In the genomic region with DNA sequence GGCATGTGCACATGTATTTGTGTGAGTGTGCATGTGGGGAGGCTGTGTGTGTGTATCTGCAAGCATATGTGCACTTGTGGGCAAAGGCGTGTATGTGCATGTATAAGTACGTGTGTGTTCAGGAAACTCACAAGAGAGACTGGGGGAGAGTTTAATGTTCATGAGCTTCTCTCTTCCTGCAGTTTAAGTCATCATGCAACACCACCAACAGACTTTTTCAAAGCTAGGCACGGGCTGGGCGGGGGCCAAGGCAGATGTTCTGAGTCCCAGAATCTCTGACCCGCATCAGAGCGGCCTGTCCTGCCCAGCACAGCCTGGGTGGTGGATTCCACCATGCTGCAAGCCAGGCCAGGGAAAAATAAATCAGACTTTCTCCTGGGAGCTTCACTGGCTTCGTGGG, we compare ENCODE assay signal across 10 cellular contexts.
DNase-seq lines count a peak whose midpoint lies in the region; ATAC-seq, FAIRE-seq and TF ChIP-seq lines count a peak whose summit lies in the region.
"Had no signal": no experiment of that assay in that cellular context is flagged by ENCODE, and none has a peak within 500 bp of the region (broad histone marks: within the 10 kb centered on the region; RNA-seq: fewer than 3 reads in every experiment).

No MANE protein-coding gene starts in this region.

- TF ChIP-seq RAD21 in HepG2 (CRISPR knock-in tag; IDR thresholded peaks at IDR 0.05): no peak
- no peak for TF ChIP-seq RAD21 in K562 (CRISPR knock-in tag; conservative IDR thresholded peaks at IDR 0.05 in 1 of 2, IDR thresholded peaks at IDR 0.05 in 1 of 2)

- no peak for TF ChIP-seq CTCF in HepG2 (CRISPR knock-in tag; IDR thresholded peaks at IDR 0.05)
- TF ChIP-seq CTCF in right lobe of liver (IDR thresholded peaks at IDR 0.05): no peak
- TF ChIP-seq CTCF in K562 (IDR thresholded peaks at IDR 0.05 in 2 of 3, conservative IDR thresholded peaks at IDR 0.05 in 1 of 3; ENCODE audit: insufficient read depth in 2 of 3, low read depth in 1 of 3, low read length in 3 of 3): no peak
- no peak for TF ChIP-seq CTCF in uterus (IDR thresholded peaks at IDR 0.05)

- H3K4me2 ChIP-seq in HepG2 (ENCODE audit: low read depth, low read length): peak overlapping the region; percentile 69; the same call in 1 of the 2 replicates
- H3K4me2 ChIP-seq in K562 (ENCODE audit: insufficient read depth, low read length): no peak overlapping the region

- H3K9me3 Mint-ChIP-seq in memory B cell: no peaks in the 10 kb centered on the region

- FAIRE-seq in HepG2 (lab: Jason Lieb, UNC) (no peak), K562 (lab: Jason Lieb, UNC) (no peak)

- intact Hi-C loops in HepG2 (cut with micrococcal nuclease; ENCODE audit: unreplicated experiment) (loop anchor here (5.0 kb wide), 1 partner anchor 103 kb away; no protein-coding TSS in a partner anchor), right lobe of liver (cut with DNase I) (no loop called here), K562 (cut with micrococcal nuclease) (loop anchor here (1.0 kb wide), 1 partner anchor 32 kb away; no protein-coding TSS in a partner anchor), uterus (cut with DNase I; ENCODE audit: low total_unique reads) (no loop called here)

- peaks cover 2% of the 10 kb centered on the region for H3K27me3 Mint-ChIP-seq in memory B cell

- CTCF ChIA-PET in HepG2 (lab: Yijun Ruan, JAX; ENCODE audit: low intra/inter-chr PET ratio, low total read pairs) (interaction anchor here (1.6 kb wide), 1 partner anchor 31 kb away, joined by 7 read pairs; no protein-coding TSS in a partner anchor), K562 (lab: Yijun Ruan, JAX; ENCODE audit: low intra/inter-chr PET ratio) (no interaction called here)

- H2AFZ ChIP-seq in HepG2 (ENCODE audit: low read length) (no peak overlapping the region), K562 (ENCODE audit: low read depth, low read length) (peak overlapping the region; percentile 44; the same call in 1 of the 2 replicates)

- no peak overlapping the region for H3K27ac Mint-ChIP-seq in memory B cell

- peaks cover 4% of the 10 kb centered on the region for H3K9me1 ChIP-seq in K562 (ENCODE audit: control insufficient read depth, insufficient read depth, low read length)

- no peaks in the 10 kb centered on the region for H3K36me3 Mint-ChIP-seq in memory B cell

- DNase-seq in HepG2 (ENCODE audit: low spot score) (no peak), right lobe of liver (no peak), K562 (ENCODE audit: extremely low read depth in 1 of 4, low spot score in 3 of 4) (no peak), memory B cell (ENCODE audit: low spot score in 2 of 2) (no peak), uterus (peak in 1 of 2 donors; percentile 55), NCI-H2196 treated with DMSO at 0.1 percent for 48 hours (lab: John Stamatoyannopoulos, UW; ENCODE audit: unreplicated experiment) (no peak), kidney tubule cell (ENCODE audit: low spot score) (no peak)
- DNase-seq: NCI-H2029 treated with DMSO at 0.1 percent for 48 hours, SIG-M5 had no signal

- H3K9ac ChIP-seq in HepG2 (ENCODE audit: insufficient read depth, low read depth, low read length) (peak overlapping the region; percentile 29; the same call in 1 of the 2 replicates), K562 (ENCODE audit: insufficient read depth in 1 of 2, low read depth in 2 of 2, low read length in 2 of 2) (0 out of 4 replicates have a peak overlapping the region, but pooled peaks of 1 of the 2 experiments have one; percentile 76)

- BruUV-seq in HepG2 (replicated peaks; lab: Mats Ljungman, UMichigan) (no TSS peak), K562 (replicated peaks; lab: Mats Ljungman, UMichigan) (no TSS peak)

- no peaks in the 10 kb centered on the region for H3K79me2 ChIP-seq in HepG2 (ENCODE audit: insufficient read depth, low read length)
- no peaks in the 10 kb centered on the region for H3K79me2 ChIP-seq in K562 (ENCODE audit: control insufficient read depth, insufficient read depth, low read length)

- H3K9me3 ChIP-seq in HepG2 (ENCODE audit: low read length) (no peaks in the 10 kb centered on the region), right lobe of liver (no peaks in the 10 kb centered on the region), K562 (replicated peaks; ENCODE audit: control insufficient read depth, insufficient read depth, low read depth, low read length) (no peaks in the 10 kb centered on the region), uterus (no peaks in the 10 kb centered on the region)

- TF ChIP-seq EP300 in HepG2 (IDR thresholded peaks at IDR 0.05; ENCODE audit: low read depth in 2 of 2, low read length in 2 of 2): no peak
- no peak for TF ChIP-seq EP300 in HepG2 (CRISPR knock-in tag; IDR thresholded peaks at IDR 0.05; ENCODE audit: borderline replicate concordance)
- TF ChIP-seq EP300 in K562 (IDR thresholded peaks at IDR 0.05; ENCODE audit: low read length): no peak

- TF ChIP-seq POLR2A in HepG2 (IDR thresholded peaks at IDR 0.05; ENCODE audit: insufficient read depth in 1 of 2, low read depth in 2 of 2, low read length in 2 of 2) (no peak), right lobe of liver (IDR thresholded peaks at IDR 0.05) (no peak), K562 (conservative IDR thresholded peaks at IDR 0.05) (no peak), uterus (IDR thresholded peaks at IDR 0.05) (no peak)

- H3K4me3 ChIP-seq in HepG2 (replicated peaks in 1 of 3; ENCODE audit: insufficient read depth in 1 of 3, low read depth in 2 of 3, low read length in 3 of 3): no peak overlapping the region
- no peak overlapping the region for H3K4me3 ChIP-seq in right lobe of liver
- no peak overlapping the region for H3K4me3 ChIP-seq in K562
- no peak overlapping the region for H3K4me3 ChIP-seq in uterus

- POLR2A ChIA-PET in HepG2 (lab: Yijun Ruan, JAX): interaction anchor here (0.6 to 1.9 kb wide), 6 partner anchors 12 to 158 kb away, joined by 3 to 11 read pairs (median 6); partner anchors contain the start of genes MPHOSPH9 and MTRFR
- POLR2A ChIA-PET in K562 (lab: Yijun Ruan, JAX): interaction anchor here (0.5 to 1.4 kb wide), 8 partner anchors 14 to 158 kb away, joined by 3 to 5 read pairs (median 3); partner anchors contain the start of genes MPHOSPH9 and MTRFR

- peaks cover 69% of the 10 kb centered on the region for H3K4me1 ChIP-seq in HepG2 (ENCODE audit: insufficient read depth, low read length)
- H3K4me1 ChIP-seq in right lobe of liver: peaks cover 6 to 34% (median 22%) of the 10 kb centered on the region in 4 donors
- peaks cover 13 to 26% of the 10 kb centered on the region in 2 experiments; a peak in 4 of 5 replicates for H3K4me1 ChIP-seq in K562 (replicated peaks in 1 of 2; ENCODE audit: control insufficient read depth in 2 of 2, insufficient read depth in 2 of 2, low read length in 2 of 2)
- peaks cover 0 to 11% of the 10 kb centered on the region in 2 donors for H3K4me1 ChIP-seq in uterus

- 100% methylated on average over 4 of the region's 7 CpGs for WGBS in HepG2 (ENCODE audit: low lambda C conversion rate)
- WGBS in right lobe of liver (ENCODE audit: insufficient coverage, low coverage, low lambda C conversion rate, missing lambda C conversion rate): 71% methylated on average over 3 of the region's 7 CpGs
- WGBS in K562 (ENCODE audit: insufficient coverage, low coverage, missing lambda C conversion rate): 76% methylated on average over 7 of the region's 7 CpGs

- H3K4me3 Mint-ChIP-seq in memory B cell: peak overlapping the region; percentile 8

- no peaks in the 10 kb centered on the region for H3K27me3 ChIP-seq in HepG2 (ENCODE audit: control insufficient read depth in 1 of 2, insufficient read depth in 2 of 2, low read length in 2 of 2)
- H3K27me3 ChIP-seq in right lobe of liver: no peaks in the 10 kb centered on the region
- no peaks in the 10 kb centered on the region for H3K27me3 ChIP-seq in K562 (ENCODE audit: control insufficient read depth in 2 of 2, insufficient read depth in 2 of 2, low read length in 2 of 2)
- H3K27me3 ChIP-seq in uterus: no peaks in the 10 kb centered on the region

- H3K4me1 Mint-ChIP-seq in memory B cell: peaks cover 37% of the 10 kb centered on the region

- ATAC-seq in HepG2 (peak; percentile 8; the same call in 2 of the 3 replicates), right lobe of liver (no peak), K562 (no peak), memory B cell (ENCODE audit: low read depth) (no peak), HG03108 (IDR thresholded peaks at IDR 0.05; ENCODE audit: unreplicated experiment) (no peak)

- in situ Hi-C loops in HepG2 (cut with HindIII; ENCODE audit: extremely low pct_ligation_motif_present, low pct_unique_long_range_greater_than_20kb) (no loop called here), K562 (cut with MboI) (no loop called here)

- H3K27ac ChIP-seq in HepG2 (ENCODE audit: extremely low read length, insufficient read depth, low read length): peak overlapping the region; percentile 43
- H3K27ac ChIP-seq in right lobe of liver: no peak overlapping the region
- H3K27ac ChIP-seq in K562 (ENCODE audit: extremely low read depth, low read depth, low read length): no peak overlapping the region
- H3K27ac ChIP-seq in uterus: peak overlapping the region; percentile 59 to 66

- H3K36me3 ChIP-seq in HepG2 (replicated peaks in 1 of 2; ENCODE audit: control insufficient read depth in 1 of 2, insufficient read depth in 2 of 2, low read length in 2 of 2) (peaks cover 0 to 2% of the 10 kb centered on the region in 2 experiments; a peak in 1 of 5 replicates), right lobe of liver (no peaks in the 10 kb centered on the region), K562 (ENCODE audit: control insufficient read depth, insufficient read depth, low read length) (no peaks in the 10 kb centered on the region; the same call in 2 of the 3 replicates), uterus (no peaks in the 10 kb centered on the region)

- no peaks in the 10 kb centered on the region for H4K20me1 ChIP-seq in HepG2 (ENCODE audit: insufficient read depth, low read length)
- peaks cover 9% of the 10 kb centered on the region; the same call in 1 of the 2 replicates for H4K20me1 ChIP-seq in K562 (replicated peaks; ENCODE audit: control insufficient read depth, insufficient read depth, low read length)

TF ChIP-seq in K562, 482 proteins besides CTCF, POLR2A, EP300 and RAD21 (continues in another document):
- no peak for TF ChIP-seq NR2C2 (CRISPR knock-in tag; IDR thresholded peaks at IDR 0.05)
- TF ChIP-seq NR2C2 (tag; IDR thresholded peaks at IDR 0.05): no peak
- no peak for TF ChIP-seq NCOA1 (IDR thresholded peaks at IDR 0.05; ENCODE audit: low read depth)
- TF ChIP-seq, protein P1, sequence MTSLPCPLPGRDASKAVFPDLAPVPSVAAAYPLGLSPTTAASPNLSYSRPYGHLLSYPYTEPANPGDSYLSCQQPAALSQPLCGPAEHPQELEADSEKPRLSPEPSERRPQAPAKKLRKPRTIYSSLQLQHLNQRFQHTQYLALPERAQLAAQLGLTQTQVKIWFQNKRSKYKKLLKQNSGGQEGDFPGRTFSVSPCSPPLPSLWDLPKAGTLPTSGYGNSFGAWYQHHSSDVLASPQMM (CRISPR knock-in tag; IDR thresholded peaks at IDR 0.05): no peak

Comparison
In these comparisons a context has a peak if more than half of its experiments do, and no peak if none do; other contexts are left out.
1. H3K27ac ChIP-seq: peak in HepG2 (single experiment) and uterus (2 of 2); none in right lobe of liver (0 of 3) and K562 (single experiment).
2. intact Hi-C loops: an anchor here in HepG2 (5.0 kb wide) and K562 (1.0 kb wide); none called in right lobe of liver and uterus.
3. Of the 241 proteins assayed by ChIP-seq in both HepG2 and K562: peak only in HepG2: MNT; only in K562: none; in both: none; in neither: 240.